Comparison of ENCODE assay signal across 2 cellular contexts in the genomic region with DNA sequence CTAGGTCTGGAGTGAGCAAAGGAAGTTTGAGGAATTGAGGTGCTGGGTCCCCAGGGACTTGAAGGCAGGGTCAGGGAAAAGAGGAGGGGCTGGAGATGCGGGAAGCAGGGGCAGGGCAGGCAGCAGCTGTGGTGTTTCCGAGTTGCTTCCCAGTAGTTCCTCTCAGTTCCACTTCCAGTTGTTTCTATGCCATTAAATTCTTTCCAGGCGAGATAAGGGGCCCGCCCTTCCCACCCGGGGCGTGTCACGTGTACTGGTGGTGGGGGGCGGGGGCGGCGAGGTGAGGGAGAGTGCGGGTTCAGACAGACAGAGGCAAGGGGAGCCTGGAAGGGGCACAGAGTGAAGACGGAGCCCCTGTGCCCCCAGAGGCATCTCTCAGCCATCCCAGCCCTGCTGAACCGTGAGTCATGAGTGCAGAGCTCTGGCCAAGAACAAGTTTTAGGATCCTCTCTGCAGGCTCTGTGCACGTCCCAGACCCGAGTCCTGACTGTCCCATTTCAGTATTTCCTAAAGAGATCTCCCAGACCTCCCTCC.
TF ChIP-seq lines count a peak whose summit lies in the region.

No MANE protein-coding gene starts in this region.

TF ChIP-seq in HEK293, 187 proteins besides CTCF, POLR2A, EP300 and RAD21 (continues in another document):
- TF ChIP-seq ZBTB17 (tag by site-specific recombination; IDR thresholded peaks at IDR 0.05) (peak; percentile 35; the same call in 1 of the 2 replicates), ZSCAN16 (tag by site-specific recombination; IDR thresholded peaks at IDR 0.05) (peak; percentile 91), ZNF626 (tag by site-specific recombination; IDR thresholded peaks at IDR 0.05) (no peak), GLI2 (tag by site-specific recombination; IDR thresholded peaks at IDR 0.05; ENCODE audit: borderline replicate concordance, low read depth) (no peak), ZNF555 (tag by site-specific recombination; conservative IDR thresholded peaks at IDR 0.05) (no peak), ZSCAN30 (tag by site-specific recombination; IDR thresholded peaks at IDR 0.05) (no peak), ZNF239 (tag by site-specific recombination; IDR thresholded peaks at IDR 0.05) (no peak), ZNF354C (tag by site-specific recombination; IDR thresholded peaks at IDR 0.05; ENCODE audit: borderline replicate concordance, low read depth) (no peak), MEIS1 (CRISPR knock-in tag; IDR thresholded peaks at IDR 0.05; ENCODE audit: borderline replicate concordance) (no peak), ZNF155 (tag by site-specific recombination; IDR thresholded peaks at IDR 0.05) (no peak), ZNF707 (tag by site-specific recombination; IDR thresholded peaks at IDR 0.05) (no peak), KLF1 (tag by site-specific recombination; IDR thresholded peaks at IDR 0.05) (peak; percentile 87), ZIC2 (tag by site-specific recombination; IDR thresholded peaks at IDR 0.05) (peak; percentile 36; the same call in 1 of the 2 replicates), PRDM1 (tag by site-specific recombination; IDR thresholded peaks at IDR 0.05) (no peak), GLIS1 (tag by site-specific recombination; IDR thresholded peaks at IDR 0.05) (peak; percentile 58), TCF7L2 (IDR thresholded peaks at IDR 0.05; ENCODE audit: borderline replicate concordance, low read depth, low read length) (no peak), ZNF521 (tag by site-specific recombination; IDR thresholded peaks at IDR 0.05) (no peak)
- TF ChIP-seq, protein P1, sequence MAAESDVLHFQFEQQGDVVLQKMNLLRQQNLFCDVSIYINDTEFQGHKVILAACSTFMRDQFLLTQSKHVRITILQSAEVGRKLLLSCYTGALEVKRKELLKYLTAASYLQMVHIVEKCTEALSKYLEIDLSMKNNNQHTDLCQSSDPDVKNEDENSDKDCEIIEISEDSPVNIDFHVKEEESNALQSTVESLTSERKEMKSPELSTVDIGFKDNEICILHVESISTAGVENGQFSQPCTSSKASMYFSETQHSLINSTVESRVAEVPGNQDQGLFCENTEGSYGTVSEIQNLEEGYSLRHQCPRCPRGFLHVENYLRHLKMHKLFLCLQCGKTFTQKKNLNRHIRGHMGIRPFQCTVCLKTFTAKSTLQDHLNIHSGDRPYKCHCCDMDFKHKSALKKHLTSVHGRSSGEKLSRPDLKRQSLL (tag by site-specific recombination; IDR thresholded peaks at IDR 0.05): no peak
- TF ChIP-seq, protein P2, sequence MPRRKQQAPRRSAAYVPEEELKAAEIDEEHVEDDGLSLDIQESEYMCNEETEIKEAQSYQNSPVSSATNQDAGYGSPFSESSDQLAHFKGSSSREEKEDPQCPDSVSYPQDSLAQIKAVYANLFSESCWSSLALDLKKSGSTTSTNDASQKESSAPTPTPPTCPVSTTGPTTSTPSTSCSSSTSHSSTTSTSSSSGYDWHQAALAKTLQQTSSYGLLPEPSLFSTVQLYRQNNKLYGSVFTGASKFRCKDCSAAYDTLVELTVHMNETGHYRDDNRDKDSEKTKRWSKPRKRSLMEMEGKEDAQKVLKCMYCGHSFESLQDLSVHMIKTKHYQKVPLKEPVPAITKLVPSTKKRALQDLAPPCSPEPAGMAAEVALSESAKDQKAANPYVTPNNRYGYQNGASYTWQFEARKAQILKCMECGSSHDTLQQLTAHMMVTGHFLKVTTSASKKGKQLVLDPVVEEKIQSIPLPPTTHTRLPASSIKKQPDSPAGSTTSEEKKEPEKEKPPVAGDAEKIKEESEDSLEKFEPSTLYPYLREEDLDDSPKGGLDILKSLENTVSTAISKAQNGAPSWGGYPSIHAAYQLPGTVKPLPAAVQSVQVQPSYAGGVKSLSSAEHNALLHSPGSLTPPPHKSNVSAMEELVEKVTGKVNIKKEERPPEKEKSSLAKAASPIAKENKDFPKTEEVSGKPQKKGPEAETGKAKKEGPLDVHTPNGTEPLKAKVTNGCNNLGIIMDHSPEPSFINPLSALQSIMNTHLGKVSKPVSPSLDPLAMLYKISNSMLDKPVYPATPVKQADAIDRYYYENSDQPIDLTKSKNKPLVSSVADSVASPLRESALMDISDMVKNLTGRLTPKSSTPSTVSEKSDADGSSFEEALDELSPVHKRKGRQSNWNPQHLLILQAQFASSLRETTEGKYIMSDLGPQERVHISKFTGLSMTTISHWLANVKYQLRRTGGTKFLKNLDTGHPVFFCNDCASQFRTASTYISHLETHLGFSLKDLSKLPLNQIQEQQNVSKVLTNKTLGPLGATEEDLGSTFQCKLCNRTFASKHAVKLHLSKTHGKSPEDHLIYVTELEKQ (tag by site-specific recombination; IDR thresholded peaks at IDR 0.05; ENCODE audit: borderline replicate concordance): no peak
- TF ChIP-seq, protein P3, sequence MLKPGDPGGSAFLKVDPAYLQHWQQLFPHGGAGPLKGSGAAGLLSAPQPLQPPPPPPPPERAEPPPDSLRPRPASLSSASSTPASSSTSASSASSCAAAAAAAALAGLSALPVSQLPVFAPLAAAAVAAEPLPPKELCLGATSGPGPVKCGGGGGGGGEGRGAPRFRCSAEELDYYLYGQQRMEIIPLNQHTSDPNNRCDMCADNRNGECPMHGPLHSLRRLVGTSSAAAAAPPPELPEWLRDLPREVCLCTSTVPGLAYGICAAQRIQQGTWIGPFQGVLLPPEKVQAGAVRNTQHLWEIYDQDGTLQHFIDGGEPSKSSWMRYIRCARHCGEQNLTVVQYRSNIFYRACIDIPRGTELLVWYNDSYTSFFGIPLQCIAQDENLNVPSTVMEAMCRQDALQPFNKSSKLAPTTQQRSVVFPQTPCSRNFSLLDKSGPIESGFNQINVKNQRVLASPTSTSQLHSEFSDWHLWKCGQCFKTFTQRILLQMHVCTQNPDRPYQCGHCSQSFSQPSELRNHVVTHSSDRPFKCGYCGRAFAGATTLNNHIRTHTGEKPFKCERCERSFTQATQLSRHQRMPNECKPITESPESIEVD (tag by site-specific recombination; IDR thresholded peaks at IDR 0.05): no peak
- TF ChIP-seq, protein P4, sequence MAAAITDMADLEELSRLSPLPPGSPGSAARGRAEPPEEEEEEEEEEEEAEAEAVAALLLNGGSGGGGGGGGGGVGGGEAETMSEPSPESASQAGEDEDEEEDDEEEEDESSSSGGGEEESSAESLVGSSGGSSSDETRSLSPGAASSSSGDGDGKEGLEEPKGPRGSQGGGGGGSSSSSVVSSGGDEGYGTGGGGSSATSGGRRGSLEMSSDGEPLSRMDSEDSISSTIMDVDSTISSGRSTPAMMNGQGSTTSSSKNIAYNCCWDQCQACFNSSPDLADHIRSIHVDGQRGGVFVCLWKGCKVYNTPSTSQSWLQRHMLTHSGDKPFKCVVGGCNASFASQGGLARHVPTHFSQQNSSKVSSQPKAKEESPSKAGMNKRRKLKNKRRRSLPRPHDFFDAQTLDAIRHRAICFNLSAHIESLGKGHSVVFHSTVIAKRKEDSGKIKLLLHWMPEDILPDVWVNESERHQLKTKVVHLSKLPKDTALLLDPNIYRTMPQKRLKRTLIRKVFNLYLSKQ (tag by site-specific recombination; IDR thresholded peaks at IDR 0.05; ENCODE audit: borderline replicate concordance): no peak

TF ChIP-seq in K562, 482 proteins besides CTCF, POLR2A, EP300 and RAD21:
- no peak for TF ChIP-seq PHB2 (IDR thresholded peaks at IDR 0.05; ENCODE audit: low read depth)
- no peak for TF ChIP-seq GATA2 (CRISPR knock-in tag; IDR thresholded peaks at IDR 0.05)
- peak; percentile 20; the same call in 1 of the 2 replicates for TF ChIP-seq SPI1 (IDR thresholded peaks at IDR 0.05; ENCODE audit: borderline replicate concordance, low read depth, low read length)
- no peak for TF ChIP-seq C11orf30 (IDR thresholded peaks at IDR 0.05; ENCODE audit: low read depth)
- no peak for TF ChIP-seq JUN (IDR thresholded peaks at IDR 0.05; ENCODE audit: borderline replicate concordance, low read depth, low read length)
- no peak for TF ChIP-seq JUN (CRISPR knock-in tag; IDR thresholded peaks at IDR 0.05; ENCODE audit: borderline replicate concordance)
- TF ChIP-seq EGR1 (conservative IDR thresholded peaks at IDR 0.05): peak; percentile 43; the same call in 1 of the 2 replicates
- TF ChIP-seq, protein P5, sequence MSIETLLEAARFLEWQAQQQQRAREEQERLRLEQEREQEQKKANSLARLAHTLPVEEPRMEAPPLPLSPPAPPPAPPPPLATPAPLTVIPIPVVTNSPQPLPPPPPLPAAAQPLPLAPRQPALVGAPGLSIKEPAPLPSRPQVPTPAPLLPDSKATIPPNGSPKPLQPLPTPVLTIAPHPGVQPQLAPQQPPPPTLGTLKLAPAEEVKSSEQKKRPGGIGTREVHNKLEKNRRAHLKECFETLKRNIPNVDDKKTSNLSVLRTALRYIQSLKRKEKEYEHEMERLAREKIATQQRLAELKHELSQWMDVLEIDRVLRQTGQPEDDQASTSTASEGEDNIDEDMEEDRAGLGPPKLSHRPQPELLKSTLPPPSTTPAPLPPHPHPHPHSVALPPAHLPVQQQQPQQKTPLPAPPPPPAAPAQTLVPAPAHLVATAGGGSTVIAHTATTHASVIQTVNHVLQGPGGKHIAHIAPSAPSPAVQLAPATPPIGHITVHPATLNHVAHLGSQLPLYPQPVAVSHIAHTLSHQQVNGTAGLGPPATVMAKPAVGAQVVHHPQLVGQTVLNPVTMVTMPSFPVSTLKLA (conservative IDR thresholded peaks at IDR 0.05): 0 out of 4 replicates have a peak, but pooled peaks of 1 of the 2 experiments have one; percentile 40
- TF ChIP-seq, protein P6, sequence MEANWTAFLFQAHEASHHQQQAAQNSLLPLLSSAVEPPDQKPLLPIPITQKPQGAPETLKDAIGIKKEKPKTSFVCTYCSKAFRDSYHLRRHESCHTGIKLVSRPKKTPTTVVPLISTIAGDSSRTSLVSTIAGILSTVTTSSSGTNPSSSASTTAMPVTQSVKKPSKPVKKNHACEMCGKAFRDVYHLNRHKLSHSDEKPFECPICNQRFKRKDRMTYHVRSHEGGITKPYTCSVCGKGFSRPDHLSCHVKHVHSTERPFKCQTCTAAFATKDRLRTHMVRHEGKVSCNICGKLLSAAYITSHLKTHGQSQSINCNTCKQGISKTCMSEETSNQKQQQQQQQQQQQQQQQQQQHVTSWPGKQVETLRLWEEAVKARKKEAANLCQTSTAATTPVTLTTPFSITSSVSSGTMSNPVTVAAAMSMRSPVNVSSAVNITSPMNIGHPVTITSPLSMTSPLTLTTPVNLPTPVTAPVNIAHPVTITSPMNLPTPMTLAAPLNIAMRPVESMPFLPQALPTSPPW (CRISPR knock-in tag; IDR thresholded peaks at IDR 0.05): peak; percentile 71
- TF ChIP-seq NONO (IDR thresholded peaks at IDR 0.05; ENCODE audit: low read depth in 2 of 2, low read length in 1 of 2): no peak
- TF ChIP-seq, protein P7, sequence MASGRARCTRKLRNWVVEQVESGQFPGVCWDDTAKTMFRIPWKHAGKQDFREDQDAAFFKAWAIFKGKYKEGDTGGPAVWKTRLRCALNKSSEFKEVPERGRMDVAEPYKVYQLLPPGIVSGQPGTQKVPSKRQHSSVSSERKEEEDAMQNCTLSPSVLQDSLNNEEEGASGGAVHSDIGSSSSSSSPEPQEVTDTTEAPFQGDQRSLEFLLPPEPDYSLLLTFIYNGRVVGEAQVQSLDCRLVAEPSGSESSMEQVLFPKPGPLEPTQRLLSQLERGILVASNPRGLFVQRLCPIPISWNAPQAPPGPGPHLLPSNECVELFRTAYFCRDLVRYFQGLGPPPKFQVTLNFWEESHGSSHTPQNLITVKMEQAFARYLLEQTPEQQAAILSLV (tag; IDR thresholded peaks at IDR 0.05): no peak
- 0 out of 2 replicates have a peak, but pooled peaks have one; percentile 12 for TF ChIP-seq CREM (IDR thresholded peaks at IDR 0.05; ENCODE audit: low read depth)
- TF ChIP-seq, protein P8, sequence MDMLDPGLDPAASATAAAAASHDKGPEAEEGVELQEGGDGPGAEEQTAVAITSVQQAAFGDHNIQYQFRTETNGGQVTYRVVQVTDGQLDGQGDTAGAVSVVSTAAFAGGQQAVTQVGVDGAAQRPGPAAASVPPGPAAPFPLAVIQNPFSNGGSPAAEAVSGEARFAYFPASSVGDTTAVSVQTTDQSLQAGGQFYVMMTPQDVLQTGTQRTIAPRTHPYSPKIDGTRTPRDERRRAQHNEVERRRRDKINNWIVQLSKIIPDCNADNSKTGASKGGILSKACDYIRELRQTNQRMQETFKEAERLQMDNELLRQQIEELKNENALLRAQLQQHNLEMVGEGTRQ (CRISPR knock-in tag; IDR thresholded peaks at IDR 0.05): peak; percentile 71
- peak; percentile 30 for TF ChIP-seq RBBP5 (IDR thresholded peaks at IDR 0.05; ENCODE audit: borderline replicate concordance, insufficient read depth, low read length, poor library complexity, severe bottlenecking)
- TF ChIP-seq FOSL1 (tag; conservative IDR thresholded peaks at IDR 0.05): peak; percentile 45; the same call in 1 of the 2 replicates
- no peak for TF ChIP-seq ZNF263 (CRISPR knock-in tag; IDR thresholded peaks at IDR 0.05; ENCODE audit: borderline replicate concordance)
- no peak for TF ChIP-seq MCM3 (IDR thresholded peaks at IDR 0.05)
- peak; percentile 24; the same call in 1 of the 2 replicates for TF ChIP-seq ZBTB7A (IDR thresholded peaks at IDR 0.05; ENCODE audit: borderline replicate concordance, control insufficient read depth, low read depth, low read length)
- TF ChIP-seq RAD51 (IDR thresholded peaks at IDR 0.05; ENCODE audit: borderline replicate concordance, low read depth): peak; percentile 55; the same call in 1 of the 2 replicates
- no peak for TF ChIP-seq POLR3A (IDR thresholded peaks at IDR 0.05; ENCODE audit: borderline replicate concordance, extremely low read depth, insufficient read depth, insufficient read length)
- no peak for TF ChIP-seq HDAC3 (IDR thresholded peaks at IDR 0.05; ENCODE audit: borderline replicate concordance, partially characterized antibody)
- TF ChIP-seq ELF4 (CRISPR knock-in tag; IDR thresholded peaks at IDR 0.05): 0 out of 2 replicates have a peak, but pooled peaks have one; percentile 67
- peak; percentile 54; the same call in 1 of the 2 replicates for TF ChIP-seq BHLHE40 (IDR thresholded peaks at IDR 0.05; ENCODE audit: low read length)
- TF ChIP-seq, protein P9, sequence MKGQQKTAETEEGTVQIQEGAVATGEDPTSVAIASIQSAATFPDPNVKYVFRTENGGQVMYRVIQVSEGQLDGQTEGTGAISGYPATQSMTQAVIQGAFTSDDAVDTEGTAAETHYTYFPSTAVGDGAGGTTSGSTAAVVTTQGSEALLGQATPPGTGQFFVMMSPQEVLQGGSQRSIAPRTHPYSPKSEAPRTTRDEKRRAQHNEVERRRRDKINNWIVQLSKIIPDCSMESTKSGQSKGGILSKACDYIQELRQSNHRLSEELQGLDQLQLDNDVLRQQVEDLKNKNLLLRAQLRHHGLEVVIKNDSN (CRISPR knock-in tag; IDR thresholded peaks at IDR 0.05): 0 out of 2 replicates have a peak, but pooled peaks have one; percentile 41
- 0 out of 2 replicates have a peak, but pooled peaks have one; percentile 20 for TF ChIP-seq ARID1B (IDR thresholded peaks at IDR 0.05)
